ENCODE assay signal across 15 cellular contexts in the genomic region with DNA sequence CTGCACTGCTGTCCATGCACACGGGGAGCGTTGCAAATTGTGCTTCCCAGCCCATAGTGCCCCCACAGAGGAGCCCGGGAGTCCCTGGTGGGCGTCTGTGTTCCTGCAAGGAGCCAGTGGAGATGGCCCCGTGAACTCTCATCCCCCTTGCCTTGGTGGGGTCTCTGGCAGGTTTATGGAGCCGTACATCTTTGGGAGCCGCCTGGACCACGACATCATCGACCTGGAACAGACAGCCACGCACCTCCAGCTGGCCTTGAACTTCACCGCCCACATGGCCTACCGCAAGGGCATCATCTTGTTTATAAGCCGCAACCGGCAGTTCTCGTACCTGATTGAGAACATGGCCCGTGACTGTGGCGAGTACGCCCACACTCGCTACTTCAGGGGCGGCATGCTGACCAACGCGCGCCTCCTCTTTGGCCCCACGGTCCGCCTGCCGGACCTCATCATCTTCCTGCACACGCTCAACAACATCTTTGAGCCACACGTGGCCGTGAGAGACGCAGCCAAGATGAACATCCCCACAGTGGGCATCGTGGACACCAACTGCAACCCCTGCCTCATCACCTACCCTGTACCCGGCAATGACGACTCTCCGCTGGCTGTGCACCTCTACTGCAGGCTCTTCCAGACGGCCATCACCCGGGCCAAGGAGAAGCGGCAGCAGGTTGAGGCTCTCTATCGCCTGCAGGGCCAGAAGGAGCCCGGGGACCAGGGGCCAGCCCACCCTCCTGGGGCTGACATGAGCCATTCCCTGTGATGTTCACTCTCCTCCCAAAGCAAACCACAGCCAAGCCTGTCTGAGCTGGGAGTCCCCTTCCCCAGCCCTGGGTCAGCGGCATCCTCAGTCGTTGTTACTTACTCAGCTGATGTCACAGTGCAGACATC. TPM values are rescaled to one million over a fixed set of nuclear protein-coding genes. Genes with fewer than 3 reads are reported as not detected.
DNase-seq lines count a peak whose midpoint lies in the region; ATAC-seq and TF ChIP-seq lines count a peak whose summit lies in the region.
"Had no signal": no experiment of that assay in that cellular context is flagged by ENCODE, and none has a peak within 500 bp of the region (broad histone marks: within the 10 kb centered on the region; RNA-seq: fewer than 3 reads in every experiment).

No MANE protein-coding gene starts in this region.

- no peak for TF ChIP-seq CTCF in CD8-positive, alpha-beta T cell (IDR thresholded peaks at IDR 0.05)
- TF ChIP-seq CTCF in HFFc6 (IDR thresholded peaks at IDR 0.05): 0 out of 2 replicates have a peak, but pooled peaks have one; percentile 12
- TF ChIP-seq CTCF in chondrocyte (IDR thresholded peaks at IDR 0.05): no peak
- TF ChIP-seq CTCF in nephron progenitor cell (IDR thresholded peaks at IDR 0.05): no peak

- peaks cover 22% of the 10 kb centered on the region for H3K4me1 Mint-ChIP-seq in CD8-positive, alpha-beta T cell (ENCODE audit: low read depth)
- 0 out of 2 replicates have a peak, but pooled peaks cover 7% of the 10 kb centered on the region for H3K4me1 Mint-ChIP-seq in HFFc6 (ENCODE audit: low read depth)
- H3K4me1 Mint-ChIP-seq in chondrocyte (ENCODE audit: low read depth): peaks cover 18% of the 10 kb centered on the region
- peaks cover 61% of the 10 kb centered on the region for H3K4me1 Mint-ChIP-seq in nephron progenitor cell
- peaks cover 37% of the 10 kb centered on the region for H3K4me1 Mint-ChIP-seq in stimulated activated memory B cell treated with anti-CD40 and anti-IgM and Interleukin-4, amounts not matched to agents 10 μg/mL and 1 μg/mL and 100 μg/mL, for 72 hours

- intact Hi-C loops in CD8-positive, alpha-beta T cell (cut with DNase I, micrococcal nuclease): loop anchor here in 1 of 2 experiments (10.0 kb wide), 2 partner anchors 1049 to 1339 kb away; a partner anchor contains a TSS

- no peaks in the 10 kb centered on the region for H3K27me3 ChIP-seq in CD8-positive, alpha-beta T cell (ENCODE audit: insufficient read depth, low read length)
- H3K27me3 ChIP-seq: adrenal gland, cardiac muscle cell, dorsolateral prefrontal cortex, suprapubic skin had no signal

- H3K27ac ChIP-seq in CD8-positive, alpha-beta T cell (ENCODE audit: low read depth, low read length): no peak overlapping the region
- H3K27ac ChIP-seq: adrenal gland, cardiac muscle cell, left ventricle myocardium inferior, suprapubic skin had no signal

- H3K4me1 ChIP-seq in CD8-positive, alpha-beta T cell (ENCODE audit: insufficient read depth, low read length): peaks cover 23% of the 10 kb centered on the region

- H3K36me3 Mint-ChIP-seq in CD8-positive, alpha-beta T cell: peaks cover 37% of the 10 kb centered on the region
- H3K36me3 Mint-ChIP-seq in HFFc6 (ENCODE audit: low read depth) (peaks cover 4% of the 10 kb centered on the region; the same call in 1 of the 2 replicates), chondrocyte (ENCODE audit: low read depth) (peaks cover 8% of the 10 kb centered on the region), nephron progenitor cell (ENCODE audit: low read depth) (peaks cover 23% of the 10 kb centered on the region)
- peaks cover 39% of the 10 kb centered on the region for H3K36me3 Mint-ChIP-seq in stimulated activated memory B cell treated with anti-CD40 and anti-IgM and Interleukin-4, amounts not matched to agents 10 μg/mL and 1 μg/mL and 100 μg/mL, for 72 hours

- no peak for DNase-seq in CD8-positive, alpha-beta T cell
- no peak for DNase-seq in HFFc6
- DNase-seq in chondrocyte (ENCODE audit: low spot score): peak; percentile 72
- DNase-seq in nephron progenitor cell: no peak
- no peak for DNase-seq in GM19238 (ENCODE audit: insufficient read length, low spot score)
- DNase-seq: left ventricle myocardium inferior had no signal

- POLR2A ChIA-PET in CD8-positive, alpha-beta T cell (lab: Charles Lee): no interaction called here

- H3K27ac Mint-ChIP-seq in CD8-positive, alpha-beta T cell: no peak overlapping the region
- H3K27ac Mint-ChIP-seq in HFFc6: no peak overlapping the region
- H3K27ac Mint-ChIP-seq in chondrocyte (ENCODE audit: unreplicated experiment): no peak overlapping the region
- peak overlapping the region; percentile 13 for H3K27ac Mint-ChIP-seq in nephron progenitor cell
- H3K27ac Mint-ChIP-seq in stimulated activated memory B cell treated with anti-CD40 and anti-IgM and Interleukin-4, amounts not matched to agents 10 μg/mL and 1 μg/mL and 100 μg/mL, for 72 hours: no peak overlapping the region
- H3K27ac Mint-ChIP-seq: activated CD4-positive, alpha-beta T cell treated with anti-CD3 and anti-CD28 coated beads, Interleukin-2, amount 10 ng/mL, durations not matched to agents 7 days and 5 days had no signal

- CTCF ChIA-PET in CD8-positive, alpha-beta T cell (lab: Charles Lee): interaction anchor here (1.3 to 1.6 kb wide), 2 partner anchors 11 to 22 kb away, joined by 7 to 8 read pairs; no protein-coding TSS in a partner anchor

- H3K4me3 Mint-ChIP-seq in CD8-positive, alpha-beta T cell: peak overlapping the region; percentile 32
- H3K4me3 Mint-ChIP-seq in HFFc6 (no peak overlapping the region), chondrocyte (ENCODE audit: unreplicated experiment) (no peak overlapping the region), nephron progenitor cell (peak overlapping the region; percentile 47)
- no peak overlapping the region for H3K4me3 Mint-ChIP-seq in stimulated activated memory B cell treated with anti-CD40 and anti-IgM and Interleukin-4, amounts not matched to agents 10 μg/mL and 1 μg/mL and 100 μg/mL, for 72 hours

- no peaks in the 10 kb centered on the region for H3K9me3 ChIP-seq in CD8-positive, alpha-beta T cell (ENCODE audit: low read length)
- H3K9me3 ChIP-seq: adrenal gland, suprapubic skin had no signal

- ATAC-seq in CD8-positive, alpha-beta T cell: no peak
- no peak for ATAC-seq in HG03139 (IDR thresholded peaks at IDR 0.05; ENCODE audit: unreplicated experiment)
- no peak for ATAC-seq in stimulated activated memory B cell treated with anti-CD40 and anti-IgM and Interleukin-4, amounts not matched to agents 10 μg/mL and 1 μg/mL and 100 μg/mL, for 72 hours

- peaks cover under 1% of the 10 kb centered on the region for H3K9me3 Mint-ChIP-seq in CD8-positive, alpha-beta T cell
- H3K9me3 Mint-ChIP-seq in HFFc6 (no peaks in the 10 kb centered on the region), chondrocyte (ENCODE audit: low read depth) (peaks cover 2% of the 10 kb centered on the region), nephron progenitor cell (peaks cover 7% of the 10 kb centered on the region)
- H3K9me3 Mint-ChIP-seq in stimulated activated memory B cell treated with anti-CD40 and anti-IgM and Interleukin-4, amounts not matched to agents 10 μg/mL and 1 μg/mL and 100 μg/mL, for 72 hours: peaks cover 6% of the 10 kb centered on the region
- H3K9me3 Mint-ChIP-seq: activated CD4-positive, alpha-beta T cell treated with anti-CD3 and anti-CD28 coated beads, Interleukin-2, amount 10 ng/mL, durations not matched to agents 7 days and 5 days had no signal

- no peaks in the 10 kb centered on the region for H3K27me3 Mint-ChIP-seq in CD8-positive, alpha-beta T cell (ENCODE audit: low read depth)
- peaks cover 2% of the 10 kb centered on the region for H3K27me3 Mint-ChIP-seq in HFFc6 (ENCODE audit: insufficient read depth)
- no peaks in the 10 kb centered on the region for H3K27me3 Mint-ChIP-seq in chondrocyte (ENCODE audit: low read depth)
- H3K27me3 Mint-ChIP-seq in nephron progenitor cell (ENCODE audit: low read depth, poor library complexity): peaks cover 3% of the 10 kb centered on the region
- peaks cover under 1% of the 10 kb centered on the region for H3K27me3 Mint-ChIP-seq in stimulated activated memory B cell treated with anti-CD40 and anti-IgM and Interleukin-4, amounts not matched to agents 10 μg/mL and 1 μg/mL and 100 μg/mL, for 72 hours
- H3K27me3 Mint-ChIP-seq: activated CD4-positive, alpha-beta T cell treated with anti-CD3 and anti-CD28 coated beads, Interleukin-2, amount 10 ng/mL, durations not matched to agents 7 days and 5 days had no signal

- H3K4me3 ChIP-seq in CD8-positive, alpha-beta T cell (ENCODE audit: low read depth, low read length): no peak overlapping the region
- H3K4me3 ChIP-seq: adrenal gland, cardiac muscle cell, left ventricle myocardium inferior, smooth muscle cell, suprapubic skin had no signal

- H3K36me3 ChIP-seq in CD8-positive, alpha-beta T cell (ENCODE audit: insufficient read depth, low read length): peaks cover 8% of the 10 kb centered on the region

RNA-seq across cellular contexts. Expression of a gene that starts 3.1 kb away (rescaled TPM):
- 10 to 100 TPM; 29.6 to 31.9 TPM for total RNA-seq in CD8-positive, alpha-beta T cell
- total RNA-seq in HFFc6 (2021; fragmentation: NEBNext Ultra II Directional; extraction: Animal tissue kit (Norgen Biotek cat#: 25700)): 10 to 100 TPM; 37.5 to 43.3 (median 38.6) TPM
- total RNA-seq in chondrocyte: 22.7 to 24.6 TPM (median 24.4 TPM) in 3 replicates

RNA-seq across cellular contexts. Expression of a gene that starts 17.6 kb away (rescaled TPM):
- total RNA-seq in CD8-positive, alpha-beta T cell: not detected
- under 1 TPM in 2 of 6 experiments, not detected in 4; 0.28 to 0.46 TPM for total RNA-seq in HFFc6 (2021; fragmentation: NEBNext Ultra II Directional; extraction: Animal tissue kit (Norgen Biotek cat#: 25700))
- total RNA-seq in chondrocyte: 0.60 TPM in 1 of 3 replicates, not detected in the others
- total RNA-seq: activated CD4-positive, alpha-beta T cell treated with anti-CD3 and anti-CD28 coated beads, Interleukin-2, amount 10 ng/mL, durations not matched to agents 7 days and 5 days; adrenal gland; cardiac muscle cell; left ventricle myocardium inferior; M059J; suprapubic skin had no signal

RNA-seq across cellular contexts. Expression of a gene that starts 24.0 kb away (rescaled TPM):
- under 1 TPM; 0.35 to 0.36 TPM for total RNA-seq in CD8-positive, alpha-beta T cell
- 10 to 100 TPM; 10.6 to 14.9 (median 11.0) TPM for total RNA-seq in HFFc6 (2021; fragmentation: NEBNext Ultra II Directional; extraction: Animal tissue kit (Norgen Biotek cat#: 25700))
- total RNA-seq in chondrocyte: 9.1 to 19.6 TPM (median 19.5 TPM) in 3 replicates

RNA-seq across cellular contexts. Expression of a gene that starts 42.3 kb away (rescaled TPM):
- not detected for total RNA-seq in CD8-positive, alpha-beta T cell
- total RNA-seq in HFFc6 (2021; fragmentation: NEBNext Ultra II Directional; extraction: Animal tissue kit (Norgen Biotek cat#: 25700)): not detected
- total RNA-seq in chondrocyte: 0.50 TPM in 1 of 3 replicates, not detected in the others
- total RNA-seq: activated CD4-positive, alpha-beta T cell treated with anti-CD3 and anti-CD28 coated beads, Interleukin-2, amount 10 ng/mL, durations not matched to agents 7 days and 5 days; adrenal gland; cardiac muscle cell; left ventricle myocardium inferior; M059J; smooth muscle cell had no signal

RNA-seq across cellular contexts. Expression of a gene that starts 57.9 kb away (rescaled TPM):
- total RNA-seq in CD8-positive, alpha-beta T cell: not detected
- total RNA-seq in HFFc6 (2021; fragmentation: NEBNext Ultra II Directional; extraction: Animal tissue kit (Norgen Biotek cat#: 25700)): not detected
- total RNA-seq in chondrocyte: not detected in 3 replicates
- total RNA-seq: activated CD4-positive, alpha-beta T cell treated with anti-CD3 and anti-CD28 coated beads, Interleukin-2, amount 10 ng/mL, durations not matched to agents 7 days and 5 days; adrenal gland; cardiac muscle cell; dorsolateral prefrontal cortex; left ventricle myocardium inferior; M059J had no signal

Comparison
In these comparisons a context has a peak if more than half of its experiments do, and no peak if none do; other contexts are left out.
1. H3K4me3 Mint-ChIP-seq: peak in CD8-positive, alpha-beta T cell (single experiment) and nephron progenitor cell (single experiment); none in HFFc6 (single experiment), chondrocyte (single experiment) and stimulated activated memory B cell treated with anti-CD40 and anti-IgM and Interleukin-4, amounts not matched to agents 10 μg/mL and 1 μg/mL and 100 μg/mL, for 72 hours (single experiment).